ENCODE assay signal across 27 cellular contexts in the genomic region with DNA sequence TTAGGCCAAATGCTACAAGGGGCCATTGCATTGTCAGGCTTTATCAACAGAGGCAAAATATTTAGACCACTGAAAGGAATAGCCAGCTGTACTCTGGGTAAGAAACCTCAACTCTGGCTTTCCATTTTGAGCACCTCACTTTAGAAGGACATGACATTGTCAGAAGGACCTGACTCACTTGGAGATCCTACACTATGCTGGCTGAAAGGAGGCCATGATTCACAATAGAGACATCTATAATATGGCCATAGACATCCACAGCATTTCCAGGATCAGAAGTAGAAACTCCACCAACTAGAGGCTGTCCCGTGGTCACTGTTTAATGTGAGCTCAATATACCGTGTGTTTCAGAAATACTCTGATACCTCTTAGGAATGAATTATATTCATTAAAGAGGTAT.
"Had no signal": no experiment of that assay in that cellular context is flagged by ENCODE, and none has a peak within 500 bp of the region (broad histone marks: within the 10 kb centered on the region; RNA-seq: fewer than 3 reads in every experiment).

No MANE protein-coding gene starts in this region.

- H3K9me3 Mint-ChIP-seq: activated CD4-positive, alpha-beta memory T cell treated with anti-CD3 and anti-CD28 coated beads, Interleukin-2, amount 10 ng/mL, durations not matched to agents 7 days and 5 days; activated CD4-positive, alpha-beta T cell treated with anti-CD3 and anti-CD28 coated beads, Interleukin-2, amount 10 ng/mL, durations not matched to agents 7 days and 5 days; activated naive CD4-positive, alpha-beta T cell treated with anti-CD3 and anti-CD28 coated beads, Interleukin-2, amount 50 U/mL, for 24 hours; activated naive CD8-positive, alpha-beta T cell treated with anti-CD3 and anti-CD28 coated beads, Interleukin-2, amount 50 U/mL, for 24 hours; activated T-cell treated with anti-CD3 and anti-CD28 coated beads, Interleukin-2, amount 50 U/mL, for 4 hours; activated T-helper 17 cell treated with anti-CD3 and anti-CD28 coated beads, Interleukin-2, amount 50 U/mL, for 72 hours; natural killer cell treated with Interleukin-12 subunit alpha and Interleukin-12 subunit beta and Interleukin-15 and Interleukin-18, amount 100 ng/mL, for 72 hours; stimulated activated effector memory CD8-positive, alpha-beta T cell treated with anti-CD3 and anti-CD28 coated beads, Interleukin-12 subunit alpha, Interleukin-12 subunit beta, amount 100 ng/mL, for 72 hours; stimulated activated naive CD8-positive, alpha-beta T cell treated with anti-CD3 and anti-CD28 coated beads, Interleukin-15, Interleukin-2, amounts not matched to agents 100 ng/mL and 50 ng/mL, for 24 hours; T-helper 1 cell treated with Interleukin-12 subunit alpha and Interleukin-12 subunit beta and Interleukin-4 antibody, amounts not matched to agents 30 μg/mL and 1 μg/mL, for 36 hours had no signal

- H3K4me1 ChIP-seq: colonic mucosa, uterus had no signal

- H3K4me3 ChIP-seq: cardiac muscle cell, colonic mucosa, right lobe of liver, skin epidermis, thoracic aorta, uterus had no signal

- H3K4me3 Mint-ChIP-seq: activated CD4-positive, alpha-beta memory T cell treated with anti-CD3 and anti-CD28 coated beads, Interleukin-2, amount 10 ng/mL, durations not matched to agents 7 days and 5 days; activated CD4-positive, alpha-beta T cell treated with anti-CD3 and anti-CD28 coated beads, Interleukin-2, amount 10 ng/mL, durations not matched to agents 7 days and 5 days; activated naive CD4-positive, alpha-beta T cell treated with anti-CD3 and anti-CD28 coated beads, Interleukin-2, amount 50 U/mL, for 24 hours; activated naive CD8-positive, alpha-beta T cell treated with anti-CD3 and anti-CD28 coated beads, Interleukin-2, amount 50 U/mL, for 24 hours; activated T-cell treated with anti-CD3 and anti-CD28 coated beads, Interleukin-2, amount 50 U/mL, for 4 hours; activated T-helper 17 cell treated with anti-CD3 and anti-CD28 coated beads, Interleukin-2, amount 50 U/mL, for 72 hours; natural killer cell treated with Interleukin-12 subunit alpha and Interleukin-12 subunit beta and Interleukin-15 and Interleukin-18, amount 100 ng/mL, for 72 hours; stimulated activated effector memory CD8-positive, alpha-beta T cell treated with anti-CD3 and anti-CD28 coated beads, Interleukin-12 subunit alpha, Interleukin-12 subunit beta, amount 100 ng/mL, for 72 hours; stimulated activated naive CD8-positive, alpha-beta T cell treated with anti-CD3 and anti-CD28 coated beads, Interleukin-15, Interleukin-2, amounts not matched to agents 100 ng/mL and 50 ng/mL, for 24 hours; T-helper 1 cell treated with Interleukin-12 subunit alpha and Interleukin-12 subunit beta and Interleukin-4 antibody, amounts not matched to agents 30 μg/mL and 1 μg/mL, for 36 hours had no signal

- H3K36me3 ChIP-seq: cardiac muscle cell, colonic mucosa, thoracic aorta, uterus had no signal

- ATAC-seq: activated naive CD8-positive, alpha-beta T cell treated with anti-CD3 and anti-CD28 coated beads, Interleukin-2, amount 50 U/mL, for 24 hours; activated T-cell treated with anti-CD3 and anti-CD28 coated beads, Interleukin-2, amount 50 U/mL, for 4 hours; activated T-helper 17 cell treated with anti-CD3 and anti-CD28 coated beads, Interleukin-2, amount 50 U/mL, for 72 hours; right lobe of liver; stimulated activated effector memory CD8-positive, alpha-beta T cell treated with anti-CD3 and anti-CD28 coated beads, Interleukin-12 subunit alpha, Interleukin-12 subunit beta, amount 100 ng/mL, for 72 hours had no signal

- H3K9me3 ChIP-seq: colonic mucosa, right lobe of liver, thoracic aorta, uterus had no signal

- H3K4me1 Mint-ChIP-seq: activated CD4-positive, alpha-beta memory T cell treated with anti-CD3 and anti-CD28 coated beads, Interleukin-2, amount 10 ng/mL, durations not matched to agents 7 days and 5 days; activated CD4-positive, alpha-beta T cell treated with anti-CD3 and anti-CD28 coated beads, Interleukin-2, amount 10 ng/mL, durations not matched to agents 7 days and 5 days; activated naive CD4-positive, alpha-beta T cell treated with anti-CD3 and anti-CD28 coated beads, Interleukin-2, amount 50 U/mL, for 24 hours; activated naive CD8-positive, alpha-beta T cell treated with anti-CD3 and anti-CD28 coated beads, Interleukin-2, amount 50 U/mL, for 24 hours; activated T-helper 17 cell treated with anti-CD3 and anti-CD28 coated beads, Interleukin-2, amount 50 U/mL, for 72 hours had no signal

- H3K27me3 Mint-ChIP-seq: activated CD4-positive, alpha-beta memory T cell treated with anti-CD3 and anti-CD28 coated beads, Interleukin-2, amount 10 ng/mL, durations not matched to agents 7 days and 5 days; activated CD4-positive, alpha-beta T cell treated with anti-CD3 and anti-CD28 coated beads, Interleukin-2, amount 10 ng/mL, durations not matched to agents 7 days and 5 days; activated naive CD4-positive, alpha-beta T cell treated with anti-CD3 and anti-CD28 coated beads, Interleukin-2, amount 50 U/mL, for 24 hours; activated naive CD8-positive, alpha-beta T cell treated with anti-CD3 and anti-CD28 coated beads, Interleukin-2, amount 50 U/mL, for 24 hours; activated T-helper 17 cell treated with anti-CD3 and anti-CD28 coated beads, Interleukin-2, amount 50 U/mL, for 72 hours; natural killer cell treated with Interleukin-12 subunit alpha and Interleukin-12 subunit beta and Interleukin-15 and Interleukin-18, amount 100 ng/mL, for 72 hours; stimulated activated naive CD8-positive, alpha-beta T cell treated with anti-CD3 and anti-CD28 coated beads, Interleukin-15, Interleukin-2, amounts not matched to agents 100 ng/mL and 50 ng/mL, for 24 hours had no signal

- H3K27ac Mint-ChIP-seq: activated CD4-positive, alpha-beta memory T cell treated with anti-CD3 and anti-CD28 coated beads, Interleukin-2, amount 10 ng/mL, durations not matched to agents 7 days and 5 days; activated CD4-positive, alpha-beta T cell treated with anti-CD3 and anti-CD28 coated beads, Interleukin-2, amount 10 ng/mL, durations not matched to agents 7 days and 5 days; activated naive CD4-positive, alpha-beta T cell treated with anti-CD3 and anti-CD28 coated beads, Interleukin-2, amount 50 U/mL, for 24 hours; activated naive CD8-positive, alpha-beta T cell treated with anti-CD3 and anti-CD28 coated beads, Interleukin-2, amount 50 U/mL, for 24 hours; activated T-helper 17 cell treated with anti-CD3 and anti-CD28 coated beads, Interleukin-2, amount 50 U/mL, for 72 hours; natural killer cell treated with Interleukin-12 subunit alpha and Interleukin-12 subunit beta and Interleukin-15 and Interleukin-18, amount 100 ng/mL, for 72 hours; stimulated activated effector memory CD8-positive, alpha-beta T cell treated with anti-CD3 and anti-CD28 coated beads, Interleukin-12 subunit alpha, Interleukin-12 subunit beta, amount 100 ng/mL, for 72 hours; stimulated activated naive CD8-positive, alpha-beta T cell treated with anti-CD3 and anti-CD28 coated beads, Interleukin-15, Interleukin-2, amounts not matched to agents 100 ng/mL and 50 ng/mL, for 24 hours; T-helper 1 cell treated with Interleukin-12 subunit alpha and Interleukin-12 subunit beta and Interleukin-4 antibody, amounts not matched to agents 30 μg/mL and 1 μg/mL, for 36 hours had no signal

- DNase-seq: activated CD4-positive, alpha-beta memory T cell treated with anti-CD3 and anti-CD28 coated beads, Interleukin-2, amount 10 ng/mL, durations not matched to agents 7 days and 5 days; activated CD4-positive, alpha-beta T cell treated with anti-CD3 and anti-CD28 coated beads for 1 hour; activated CD4-positive, alpha-beta T cell treated with anti-CD3 and anti-CD28 coated beads, Interleukin-2, amount 10 ng/mL, durations not matched to agents 7 days and 5 days; activated gamma-delta T cell treated with Interleukin-2 at 50 U/mL for 16 hours; activated naive CD8-positive, alpha-beta T cell treated with anti-CD3 and anti-CD28 coated beads, Interleukin-2, amount 50 U/mL, for 24 hours; activated T-cell treated with anti-CD3 and anti-CD28 coated beads, Interleukin-2, amount 50 U/mL, for 4 hours; amygdala; cerebellar nuclear complex; colonic mucosa; effector CD8-positive, alpha-beta T cell; islet precursor cell; left cardiac atrium; mammary epithelial cell; posterior cingulate gyrus; right lobe of liver; stimulated activated CD4-positive, alpha-beta T cell treated with anti-CD3 and anti-CD28 coated beads, Interleukin-4, amount 100 ng/mL, for 24 hours; T-helper 9 cell; uterus had no signal

- H3K27ac ChIP-seq: cardiac muscle cell, colonic mucosa, right lobe of liver, skin epidermis, thoracic aorta, uterus had no signal

- H3K27me3 ChIP-seq: cardiac muscle cell, colonic mucosa, right lobe of liver, uterus had no signal

- H3K36me3 Mint-ChIP-seq: natural killer cell treated with Interleukin-12 subunit alpha and Interleukin-12 subunit beta and Interleukin-15 and Interleukin-18, amount 100 ng/mL, for 72 hours; stimulated activated effector memory CD8-positive, alpha-beta T cell treated with anti-CD3 and anti-CD28 coated beads, Interleukin-12 subunit alpha, Interleukin-12 subunit beta, amount 100 ng/mL, for 72 hours had no signal
